1 cellular context compared by ENCODE assay signal in the genomic region with DNA sequence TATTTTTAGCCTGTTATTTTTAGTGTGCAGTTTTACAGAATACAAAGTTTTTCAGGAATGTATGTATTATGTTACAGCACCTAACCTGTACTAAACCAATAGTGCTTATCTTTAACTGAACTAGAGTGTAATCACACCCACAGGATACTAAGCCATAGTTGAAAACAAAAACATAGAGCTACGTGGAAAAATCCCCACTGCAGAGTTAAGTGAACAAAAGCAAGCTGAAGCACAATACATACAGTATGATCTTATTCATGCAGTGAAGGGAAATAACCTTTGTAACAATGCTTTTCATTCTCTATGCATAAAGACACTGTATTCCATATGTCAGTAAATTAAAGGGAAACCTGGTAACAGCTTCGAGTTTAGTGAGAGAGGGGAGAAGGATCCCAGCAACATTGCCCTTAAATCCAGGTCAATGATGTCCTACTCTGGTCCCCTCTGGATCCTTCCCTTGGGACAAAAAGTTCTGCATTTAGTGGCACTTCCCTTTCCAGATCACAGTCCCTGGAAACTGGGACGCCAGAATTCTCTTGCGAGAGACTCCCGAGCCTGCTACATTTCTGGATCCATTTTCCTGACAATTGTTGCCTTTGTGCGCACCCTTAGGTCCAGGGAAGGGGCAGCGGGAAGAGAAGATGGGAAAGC.
TF ChIP-seq lines count a peak whose summit lies in the region.

No MANE protein-coding gene starts in this region.

TF ChIP-seq in IMR-90, 13 proteins besides CTCF, POLR2A, EP300 and RAD21:
- no peak for TF ChIP-seq MAFK (IDR thresholded peaks at IDR 0.05; ENCODE audit: low read depth, low read length)
- TF ChIP-seq BHLHE40 (IDR thresholded peaks at IDR 0.05; ENCODE audit: low read depth, low read length), result no peak
- no peak for TF ChIP-seq FOS (IDR thresholded peaks at IDR 0.05; ENCODE audit: low read depth, low read length)
- no peak for TF ChIP-seq SMC3 (IDR thresholded peaks at IDR 0.05; ENCODE audit: low read depth, low read length)
- TF ChIP-seq, protein P1, sequence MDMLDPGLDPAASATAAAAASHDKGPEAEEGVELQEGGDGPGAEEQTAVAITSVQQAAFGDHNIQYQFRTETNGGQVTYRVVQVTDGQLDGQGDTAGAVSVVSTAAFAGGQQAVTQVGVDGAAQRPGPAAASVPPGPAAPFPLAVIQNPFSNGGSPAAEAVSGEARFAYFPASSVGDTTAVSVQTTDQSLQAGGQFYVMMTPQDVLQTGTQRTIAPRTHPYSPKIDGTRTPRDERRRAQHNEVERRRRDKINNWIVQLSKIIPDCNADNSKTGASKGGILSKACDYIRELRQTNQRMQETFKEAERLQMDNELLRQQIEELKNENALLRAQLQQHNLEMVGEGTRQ (IDR thresholded peaks at IDR 0.05; ENCODE audit: low read depth, low read length), result no peak
- TF ChIP-seq CEBPB (IDR thresholded peaks at IDR 0.05; ENCODE audit: low read depth, low read length), result no peak
- TF ChIP-seq, protein P2, sequence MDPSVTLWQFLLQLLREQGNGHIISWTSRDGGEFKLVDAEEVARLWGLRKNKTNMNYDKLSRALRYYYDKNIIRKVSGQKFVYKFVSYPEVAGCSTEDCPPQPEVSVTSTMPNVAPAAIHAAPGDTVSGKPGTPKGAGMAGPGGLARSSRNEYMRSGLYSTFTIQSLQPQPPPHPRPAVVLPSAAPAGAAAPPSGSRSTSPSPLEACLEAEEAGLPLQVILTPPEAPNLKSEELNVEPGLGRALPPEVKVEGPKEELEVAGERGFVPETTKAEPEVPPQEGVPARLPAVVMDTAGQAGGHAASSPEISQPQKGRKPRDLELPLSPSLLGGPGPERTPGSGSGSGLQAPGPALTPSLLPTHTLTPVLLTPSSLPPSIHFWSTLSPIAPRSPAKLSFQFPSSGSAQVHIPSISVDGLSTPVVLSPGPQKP (IDR thresholded peaks at IDR 0.05; ENCODE audit: borderline replicate concordance, low read depth, low read length), result no peak
- TF ChIP-seq NFE2L2 (IDR thresholded peaks at IDR 0.05; ENCODE audit: low read depth, low read length), result no peak
- TF ChIP-seq RFX5 (IDR thresholded peaks at IDR 0.05; ENCODE audit: low read depth, low read length), result no peak
- TF ChIP-seq MXI1 (IDR thresholded peaks at IDR 0.05; ENCODE audit: borderline replicate concordance, low read depth, low read length), result no peak
- no peak for TF ChIP-seq CHD1 (IDR thresholded peaks at IDR 0.05; ENCODE audit: low read depth, low read length)
- TF ChIP-seq RCOR1 (IDR thresholded peaks at IDR 0.05; ENCODE audit: insufficient replicate concordance, low read length), result no peak
- no peak for TF ChIP-seq MAZ (IDR thresholded peaks at IDR 0.05; ENCODE audit: borderline replicate concordance, low read depth, low read length)
